In genomic region chr10:126781817-126782216, GRCh38 we compare ENCODE assay signal across 34 cellular contexts.
"Had no signal": no experiment of that assay in that cellular context is flagged by ENCODE, and none has a peak within 500 bp of the region (broad histone marks: within the 10 kb centered on the region; RNA-seq: fewer than 3 reads in every experiment).

No MANE protein-coding gene starts in this region.

- DNase-seq: Karpas-422, Kasumi-1, MG63, MM.1S, MV-4-11, NCI-H1048, NCI-H1092, NCI-H1092 treated with DMSO at 0.1 percent for 48 hours, NCI-H1105, NCI-H1105 treated with DMSO at 0.1 percent for 48 hours, NCI-H1417, NCI-H1417 treated with DMSO at 0.1 percent for 48 hours, NCI-H1436, NCI-H1436 treated with DMSO at 0.1 percent for 48 hours, NCI-H146, NCI-H1694, NCI-H1694 treated with DMSO at 0.1 percent for 48 hours, NCI-H187, NCI-H187 treated with DMSO at 0.1 percent for 48 hours, NCI-H1930, NCI-H2029, NCI-H2029 treated with DMSO at 0.1 percent for 48 hours, NCI-H2081, NCI-H2081 treated with DMSO at 0.1 percent for 48 hours, NCI-H2171, NCI-H2171 treated with DMSO at 0.1 percent for 48 hours, NCI-H2227 treated with DMSO at 0.1 percent for 48 hours, NCI-H226, NCI-H345, NCI-H446, NCI-H446 treated with DMSO at 0.1 percent for 48 hours, NCI-H510A, NCI-H510A treated with DMSO at 0.1 percent for 48 hours, NCI-H524 had no signal

- H3K4me3 ChIP-seq: MG63 had no signal

- H3K9me3 ChIP-seq: MG63 had no signal

- H3K36me3 ChIP-seq: MG63 had no signal

- H3K27me3 ChIP-seq: MG63 had no signal
